22 cellular contexts compared by ENCODE assay signal in genomic region chr13:24234200-24234915, GRCh38.
A peak's percentile ranks its signal among the peaks of the same experiment; 100 is the strongest.
DNase-seq lines count a peak whose midpoint lies in the region; ATAC-seq and TF ChIP-seq lines count a peak whose summit lies in the region.
"Had no signal": no experiment of that assay in that cellular context is flagged by ENCODE, and none has a peak within 500 bp of the region (broad histone marks: within the 10 kb centered on the region; RNA-seq: fewer than 3 reads in every experiment).

No MANE protein-coding gene starts in this region.

- peak; percentile 44 to 45 for ATAC-seq in activated naive CD4-positive, alpha-beta T cell treated with anti-CD3 and anti-CD28 coated beads, Interleukin-2, amount 50 U/mL, for 72 hours
- no peak for ATAC-seq in GM21526 (IDR thresholded peaks at IDR 0.05; ENCODE audit: low FRiP score, unreplicated experiment)
- no peak for ATAC-seq in GM21825 (IDR thresholded peaks at IDR 0.05; ENCODE audit: unreplicated experiment)
- ATAC-seq: heart right ventricle; naive thymus-derived CD8-positive, alpha-beta T cell had no signal

- intact Hi-C loops in thyroid gland (cut with DNase I): no loop called here

- no peaks in the 10 kb centered on the region for H4K20me1 ChIP-seq in hepatocyte (ENCODE audit: insufficient read depth, poor library complexity, severe bottlenecking)

- H3K4me3 ChIP-seq in WI38 (ENCODE audit: low read depth, low read length): peak overlapping the region; percentile 51
- H3K4me3 ChIP-seq in hepatocyte: no peak overlapping the region
- H3K4me3 ChIP-seq in thyroid gland (replicated peaks in 1 of 3): no peak overlapping the region
- H3K4me3 ChIP-seq: SJSA1, skin epidermis had no signal

- H3K9me3 ChIP-seq in hepatocyte (ENCODE audit: low read depth): no peaks in the 10 kb centered on the region
- no peaks in the 10 kb centered on the region for H3K9me3 ChIP-seq in thyroid gland
- H3K9me3 ChIP-seq: heart right ventricle, SJSA1 had no signal

- H3K27me3 ChIP-seq in hepatocyte: no peaks in the 10 kb centered on the region
- no peaks in the 10 kb centered on the region for H3K27me3 ChIP-seq in thyroid gland
- H3K27me3 ChIP-seq: heart right ventricle, SJSA1 had no signal

- H2AFZ ChIP-seq in hepatocyte: no peak overlapping the region

- no peak overlapping the region for H3K27ac Mint-ChIP-seq in activated naive CD4-positive, alpha-beta T cell treated with anti-CD3 and anti-CD28 coated beads, Interleukin-2, amount 50 U/mL, for 72 hours
- H3K27ac Mint-ChIP-seq: activated CD4-positive, alpha-beta T cell treated with anti-CD3 and anti-CD28 coated beads, Interleukin-2, amount 10 ng/mL, durations not matched to agents 7 days and 5 days; T-helper 1 cell treated with Interleukin-12 subunit alpha and Interleukin-12 subunit beta and Interleukin-4 antibody, amounts not matched to agents 30 μg/mL and 1 μg/mL, for 36 hours had no signal

- TF ChIP-seq POLR2A in thyroid gland (IDR thresholded peaks at IDR 0.05): no peak

- H3K9me3 Mint-ChIP-seq in activated naive CD4-positive, alpha-beta T cell treated with anti-CD3 and anti-CD28 coated beads, Interleukin-2, amount 50 U/mL, for 72 hours: no peaks in the 10 kb centered on the region
- H3K9me3 Mint-ChIP-seq: activated CD4-positive, alpha-beta T cell treated with anti-CD3 and anti-CD28 coated beads, Interleukin-2, amount 10 ng/mL, durations not matched to agents 7 days and 5 days; naive thymus-derived CD8-positive, alpha-beta T cell; T-helper 1 cell treated with Interleukin-12 subunit alpha and Interleukin-12 subunit beta and Interleukin-4 antibody, amounts not matched to agents 30 μg/mL and 1 μg/mL, for 36 hours had no signal

- H3K4me1 ChIP-seq in hepatocyte (ENCODE audit: insufficient read depth) (peaks cover 4% of the 10 kb centered on the region), thyroid gland (peaks cover 17 to 34% of the 10 kb centered on the region in 2 donors)

- DNase-seq in activated naive CD4-positive, alpha-beta T cell treated with anti-CD3 and anti-CD28 coated beads, Interleukin-2, amount 50 U/mL, for 72 hours (ENCODE audit: low spot score in 2 of 2): no peak
- no peak for DNase-seq in activated naive CD4-positive, alpha-beta T cell treated with anti-CD3 and anti-CD28 coated beads, Interleukin-2, amount 50 U/mL, for 16 hours
- no peak for DNase-seq in hepatocyte (ENCODE audit: low spot score)
- no peak for DNase-seq in thyroid gland
- DNase-seq in NK-92 (lab: John Stamatoyannopoulos, UW; ENCODE audit: unreplicated experiment): no peak
- DNase-seq: activated CD4-positive, alpha-beta T cell treated with anti-CD3 and anti-CD28 coated beads, Interleukin-2, amount 10 ng/mL, durations not matched to agents 7 days and 5 days; activated CD8-positive, alpha-beta memory T cell treated with anti-CD3 and anti-CD28 coated beads, Interleukin-2, amount 50 U/mL, for 48 hours; effector memory CD4-positive, alpha-beta T cell; erythroblast; heart right ventricle; left cardiac atrium; naive thymus-derived CD8-positive, alpha-beta T cell; NCI-H1092; NCI-H187 treated with DMSO at 0.1 percent for 48 hours; NCI-H524 treated with DMSO at 0.1 percent for 48 hours had no signal

- H3K36me3 ChIP-seq in hepatocyte (replicated peaks; ENCODE audit: insufficient read depth, low read depth): no peaks in the 10 kb centered on the region
- H3K36me3 ChIP-seq in thyroid gland: no peaks in the 10 kb centered on the region
- H3K36me3 ChIP-seq: heart right ventricle, SJSA1 had no signal

- TF ChIP-seq CTCF in WI38 (IDR thresholded peaks at IDR 0.05; ENCODE audit: low read depth, low read length) (no peak), hepatocyte (IDR thresholded peaks at IDR 0.05; ENCODE audit: poor library complexity) (no peak), thyroid gland (IDR thresholded peaks at IDR 0.05) (no peak)

- no peaks in the 10 kb centered on the region for H3K9me2 ChIP-seq in hepatocyte (replicated peaks; ENCODE audit: insufficient read depth)

- H3K79me2 ChIP-seq in hepatocyte: peaks cover 15% of the 10 kb centered on the region

- no peaks in the 10 kb centered on the region for H3K36me3 Mint-ChIP-seq in activated naive CD4-positive, alpha-beta T cell treated with anti-CD3 and anti-CD28 coated beads, Interleukin-2, amount 50 U/mL, for 72 hours

- H3K4me2 ChIP-seq in hepatocyte: peak overlapping the region; percentile 50

- H3K27ac ChIP-seq in hepatocyte (no peak overlapping the region), thyroid gland (peak overlapping the region; percentile 29 to 62 (median 45))
- H3K27ac ChIP-seq: C4-2B, heart right ventricle, SJSA1 had no signal

- WGBS in hepatocyte (ENCODE audit: low lambda C conversion rate, missing lambda C conversion rate): 68% methylated on average over 5 of the region's 5 CpGs
- WGBS in thyroid gland, 2 donors: 57 to 67% methylated on average over 5 of the region's 5 CpGs

Comparison
In these comparisons a context has a peak if more than half of its experiments do, and no peak if none do; other contexts are left out.
1. ATAC-seq: peak in activated naive CD4-positive, alpha-beta T cell treated with anti-CD3 and anti-CD28 coated beads, Interleukin-2, amount 50 U/mL, for 72 hours (2 of 2); none in GM21526 (single experiment) and GM21825 (single experiment).